Comparison of ENCODE assay signal across 22 cellular contexts in genomic region chr4:183626168-183626567, GRCh38. TPM values are rescaled to one million over a fixed set of nuclear protein-coding genes. Genes with fewer than 3 reads are reported as not detected.
DNase-seq lines count a peak whose midpoint lies in the region; ATAC-seq, FAIRE-seq and TF ChIP-seq lines count a peak whose summit lies in the region.
"Had no signal": no experiment of that assay in that cellular context is flagged by ENCODE, and none has a peak within 500 bp of the region (broad histone marks: within the 10 kb centered on the region; RNA-seq: fewer than 3 reads in every experiment).

No MANE protein-coding gene starts in this region.

- H4K20me1 ChIP-seq in K562 (replicated peaks; ENCODE audit: control insufficient read depth, insufficient read depth, low read length) = no peaks in the 10 kb centered on the region; the same call in 1 of the 2 replicates
- H4K20me1 ChIP-seq: BLaER1 had no signal

- no peaks in the 10 kb centered on the region for H3K79me2 ChIP-seq in K562 (ENCODE audit: control insufficient read depth, insufficient read depth, low read length)

- BruUV-seq in K562 (replicated peaks; lab: Mats Ljungman, UMichigan) = no TSS peak

- H3K9me1 ChIP-seq in K562 (ENCODE audit: control insufficient read depth, insufficient read depth, low read length) = no peaks in the 10 kb centered on the region

- ATAC-seq in K562 (no peak), esophagus mucosa (peak; percentile 52), HG03439 (IDR thresholded peaks at IDR 0.05; ENCODE audit: unreplicated experiment) (no peak)
- ATAC-seq: CD8-positive, alpha-beta T cell had no signal

- peak; percentile 37 for FAIRE-seq in K562 (lab: Jason Lieb, UNC)
- FAIRE-seq: G401.6, GM12891, GM19239 had no signal

- WGBS in K562 (ENCODE audit: insufficient coverage, low coverage, missing lambda C conversion rate) = 11% methylated on average over 6 of the region's 6 CpGs

- no peaks in the 10 kb centered on the region; a peak in 1 of 5 replicates for H3K4me1 ChIP-seq in K562 (replicated peaks in 1 of 2; ENCODE audit: control insufficient read depth in 2 of 2, insufficient read depth in 2 of 2, low read length in 2 of 2)
- H3K4me1 ChIP-seq: BLaER1, HAP-1 had no signal

- no peak overlapping the region for H3K9ac ChIP-seq in K562 (ENCODE audit: insufficient read depth in 1 of 2, low read depth in 2 of 2, low read length in 2 of 2)
- H3K9ac ChIP-seq: BLaER1 had no signal

- no peak for DNase-seq in K562 (ENCODE audit: extremely low read depth in 1 of 4, low spot score in 3 of 4)
- peak; percentile 61 for DNase-seq in mucosa of gallbladder (ENCODE audit: low spot score)
- DNase-seq in NCI-H1694 treated with DMSO at 0.1 percent for 48 hours (lab: John Stamatoyannopoulos, UW) = no peak
- DNase-seq in hypothalamus (lab: John Stamatoyannopoulos, UW) = no peak
- DNase-seq in cerebellar cortex (ENCODE audit: low spot score) = no peak
- DNase-seq: 8988T; Calu3; CD8-positive, alpha-beta T cell; DMS 273 treated with DMSO at 0.1 percent for 48 hours; DMS53; DND-41; EL; IMR-90 had no signal

- in situ Hi-C loops in K562 (cut with MboI) = no loop called here

- TF ChIP-seq POLR2A in K562 (conservative IDR thresholded peaks at IDR 0.05) = no peak

- intact Hi-C loops in K562 (cut with micrococcal nuclease) = no loop called here

- no peak overlapping the region for H2AFZ ChIP-seq in K562 (ENCODE audit: low read depth, low read length)

- H3K9me3 ChIP-seq in K562 (replicated peaks; ENCODE audit: control insufficient read depth, insufficient read depth, low read depth, low read length) = no peaks in the 10 kb centered on the region
- H3K9me3 ChIP-seq: BLaER1, HAP-1 had no signal

- H3K27me3 ChIP-seq in K562 (ENCODE audit: control insufficient read depth in 2 of 2, insufficient read depth in 2 of 2, low read length in 2 of 2) = peaks cover 4 to 31% of the 10 kb centered on the region in 2 experiments; a peak in 2 of 5 replicates
- H3K27me3 ChIP-seq: BLaER1 had no signal

- no peak overlapping the region for H3K4me3 ChIP-seq in K562
- H3K4me3 ChIP-seq: BLaER1, HAP-1 had no signal

- POLR2A ChIA-PET in K562 (lab: Yijun Ruan, JAX) = no interaction called here

- no peaks in the 10 kb centered on the region for H3K36me3 ChIP-seq in K562 (ENCODE audit: control insufficient read depth, insufficient read depth, low read length)
- H3K36me3 ChIP-seq: BLaER1, HAP-1 had no signal

- TF ChIP-seq CTCF in C4-2B (conservative IDR thresholded peaks at IDR 0.05) (no peak), K562 (IDR thresholded peaks at IDR 0.05 in 2 of 3, conservative IDR thresholded peaks at IDR 0.05 in 1 of 3; ENCODE audit: insufficient read depth in 2 of 3, low read depth in 1 of 3, low read length in 3 of 3) (no peak)

- TF ChIP-seq EP300 in K562 (IDR thresholded peaks at IDR 0.05; ENCODE audit: low read length) = no peak

- no peak for TF ChIP-seq RAD21 in K562 (CRISPR knock-in tag; conservative IDR thresholded peaks at IDR 0.05 in 1 of 2, IDR thresholded peaks at IDR 0.05 in 1 of 2)

- CTCF ChIA-PET in K562 (lab: Yijun Ruan, JAX; ENCODE audit: low intra/inter-chr PET ratio) = no interaction called here

- peak overlapping the region; percentile 43 for H3K27ac ChIP-seq in C4-2B
- H3K27ac ChIP-seq in K562 (ENCODE audit: extremely low read depth, low read depth, low read length) = no peak overlapping the region
- H3K27ac ChIP-seq: BLaER1, HL-60 had no signal

- H3K4me2 ChIP-seq in K562 (ENCODE audit: insufficient read depth, low read length) = no peak overlapping the region
- H3K4me2 ChIP-seq: BLaER1 had no signal

TF ChIP-seq in K562, 482 proteins besides CTCF, POLR2A, EP300 and RAD21:
- TF ChIP-seq CBX8 (IDR thresholded peaks at IDR 0.05; ENCODE audit: borderline replicate concordance, extremely low read depth, low read depth, low read length, poor library complexity, severe bottlenecking) = no peak

RNA-seq across cellular contexts. Expression of gene RWDD4, which starts 32.8 kb away (rescaled TPM):
- total RNA-seq in K562 (2011; cell fraction: chromatin; rRNA removed; ENCODE audit: low replicate concordance) = 5.8 and 14.6 TPM in 2 replicates
- 7.0 and 7.3 TPM in 2 replicates for total RNA-seq in K562 (2011; cell fraction: nucleolus; rRNA removed)
- 9.4 and 11.3 TPM in 2 replicates for total RNA-seq in K562 (2011; cell fraction: nucleoplasm; rRNA removed)
- total RNA-seq in K562 (2014; rRNA removed) = 23.3 and 31.4 TPM in 2 replicates
- total RNA-seq in K562 (2014; rRNA removed; fragmentation: Illumina TruSeq; extraction: Trizol) = 28.2 and 30.4 TPM in 2 replicates
- 27.0 and 32.5 TPM in 2 replicates for total RNA-seq in K562 (2015; rRNA removed; fragmentation: Illumina TruSeq; extraction: Trizol)
- total RNA-seq in K562 (2021) = 24.2 and 26.0 TPM in 2 replicates
- polyA plus RNA-seq in K562 (2011; rRNA removed) = 19.3 and 23.0 TPM in 2 replicates
- 5.3 and 6.2 TPM in 2 replicates for polyA plus RNA-seq in K562 (2011; cell fraction: cytosol; rRNA removed)
- polyA plus RNA-seq in K562 (2011; cell fraction: nucleus; rRNA removed) = 6.1 and 6.2 TPM in 2 replicates
- 15.1 and 17.8 TPM in 2 replicates for polyA plus RNA-seq in K562 (2012)
- polyA plus RNA-seq in K562 (2014; fragmentation: Illumina TruSeq; extraction: Trizol) = 23.8 and 29.4 TPM in 2 replicates
- 10 to 100 TPM in 1 of 2 experiments, 1 to 10 TPM in 1; 8.4 to 11.7 TPM for polyA plus RNA-seq in K562 (2014; fragmentation: Nextera tagmentation; extraction: Ambion mirVana)
- 24.2 and 27.8 TPM in 2 replicates for polyA plus RNA-seq in K562 (2014; rRNA removed)
- polyA minus RNA-seq in K562 (2011; rRNA and poly(A)+ RNA removed) = 9.3 and 10.0 TPM in 2 replicates
- 5.5 and 7.9 TPM in 2 replicates for polyA minus RNA-seq in K562 (2011; cell fraction: cytosol; rRNA and poly(A)+ RNA removed)
- polyA minus RNA-seq in K562 (2011; cell fraction: nucleus; rRNA and poly(A)+ RNA removed) = 7.4 and 8.2 TPM in 2 replicates
- 17.6 TPM for total RNA-seq in esophagus mucosa
- total RNA-seq in mucosa of gallbladder = 16.5 TPM

RNA-seq across cellular contexts. Expression of gene TRAPPC11, which starts 32.9 kb away (rescaled TPM):
- 57.2 and 107 TPM in 2 replicates for total RNA-seq in K562 (2011; cell fraction: chromatin; rRNA removed; ENCODE audit: low replicate concordance)
- total RNA-seq in K562 (2011; cell fraction: nucleolus; rRNA removed) = 14.2 and 17.8 TPM in 2 replicates
- total RNA-seq in K562 (2011; cell fraction: nucleoplasm; rRNA removed) = 38.7 and 42.7 TPM in 2 replicates
- total RNA-seq in K562 (2014; rRNA removed) (24.7 and 31.8 TPM in 2 replicates), K562 (2014; rRNA removed; fragmentation: Illumina TruSeq; extraction: Trizol) (31.8 and 34.9 TPM in 2 replicates), K562 (2015; rRNA removed; fragmentation: Illumina TruSeq; extraction: Trizol) (26.9 and 30.6 TPM in 2 replicates), K562 (2021) (26.5 and 28.7 TPM in 2 replicates), esophagus mucosa (22.7 TPM), mucosa of gallbladder (33.8 TPM)
- polyA plus RNA-seq in K562 (2011; rRNA removed) (48.2 and 49.0 TPM in 2 replicates), K562 (2014; fragmentation: Illumina TruSeq; extraction: Trizol) (32.6 and 46.3 TPM in 2 replicates), K562 (2014; fragmentation: Nextera tagmentation; extraction: Ambion mirVana) (10 to 100 TPM; 11.6 to 12.0 TPM), K562 (2014; rRNA removed) (23.6 and 24.3 TPM in 2 replicates)
- 13.4 and 25.4 TPM in 2 replicates for polyA plus RNA-seq in K562 (2011; cell fraction: cytosol; rRNA removed)
- polyA plus RNA-seq in K562 (2011; cell fraction: nucleus; rRNA removed) = 27.4 and 42.9 TPM in 2 replicates
- 15.8 and 22.6 TPM in 2 replicates for polyA plus RNA-seq in K562 (2012)
- 76.8 and 101 TPM in 2 replicates for polyA minus RNA-seq in K562 (2011; rRNA and poly(A)+ RNA removed)
- 24.9 and 25.6 TPM in 2 replicates for polyA minus RNA-seq in K562 (2011; cell fraction: cytosol; rRNA and poly(A)+ RNA removed)
- polyA minus RNA-seq in K562 (2011; cell fraction: nucleus; rRNA and poly(A)+ RNA removed) = 20.9 and 43.7 TPM in 2 replicates
